Comparison of ENCODE assay signal across 26 cellular contexts in the genomic region with DNA sequence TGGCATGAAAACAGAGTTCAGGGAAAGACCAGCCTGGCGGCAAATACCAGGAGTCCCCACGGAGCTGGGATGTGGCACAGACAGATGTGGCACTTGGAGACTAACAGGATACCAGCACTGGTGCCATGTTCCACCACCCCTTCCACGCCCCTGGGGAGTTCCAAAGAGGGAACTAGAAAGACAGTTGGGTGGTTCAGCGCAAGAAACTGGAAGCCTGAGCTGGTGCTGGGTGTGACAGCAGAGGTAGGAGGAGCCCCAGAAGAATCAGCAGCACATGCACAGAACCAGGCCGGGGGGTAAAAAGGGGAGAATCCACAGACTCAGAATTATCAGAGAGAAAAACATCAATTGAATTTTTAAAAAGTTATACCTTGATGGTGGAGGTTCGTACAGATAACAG.
"Had no signal": no experiment of that assay in that cellular context is flagged by ENCODE, and none has a peak within 500 bp of the region (broad histone marks: within the 10 kb centered on the region; RNA-seq: fewer than 3 reads in every experiment).

No MANE protein-coding gene starts in this region.

- H3K27me3 ChIP-seq: body of pancreas, cardiac muscle cell, sigmoid colon, upper lobe of left lung had no signal

- H3K4me1 ChIP-seq: body of pancreas, upper lobe of left lung had no signal

- H3K27ac Mint-ChIP-seq: activated B cell treated with CpG ODN at 0.5 μM for 24 hours; activated CD4-positive, alpha-beta T cell treated with anti-CD3 and anti-CD28 coated beads for 36 hours; activated naive CD8-positive, alpha-beta T cell treated with anti-CD3 and anti-CD28 coated beads, Interleukin-2, amount 10 ng/mL, durations not matched to agents 7 days and 5 days; activated T-helper 2 cell treated with anti-CD3 and anti-CD28 coated beads, Interferon-gamma antibody, Interleukin-2, Interleukin-4, amounts not matched to agents 10 μg/mL and 5 μg/mL and 100 μg/mL, durations not matched to agents 14 hours and 24 hours and 36 hours; memory B cell; naive B cell had no signal

- H3K4me3 Mint-ChIP-seq: activated B cell treated with CpG ODN at 0.5 μM for 24 hours; activated CD4-positive, alpha-beta T cell treated with anti-CD3 and anti-CD28 coated beads for 36 hours; activated naive CD8-positive, alpha-beta T cell treated with anti-CD3 and anti-CD28 coated beads, Interleukin-2, amount 10 ng/mL, durations not matched to agents 7 days and 5 days; activated T-cell treated with anti-CD3 and anti-CD28 coated beads, Interleukin-2, amount 50 U/mL, for 4 hours; endodermal cell; memory B cell; naive B cell; neural crest cell had no signal

- H3K9me3 Mint-ChIP-seq: activated B cell treated with CpG ODN at 0.5 μM for 24 hours; activated naive CD8-positive, alpha-beta T cell treated with anti-CD3 and anti-CD28 coated beads, Interleukin-2, amount 10 ng/mL, durations not matched to agents 7 days and 5 days; activated T-cell treated with anti-CD3 and anti-CD28 coated beads, Interleukin-2, amount 50 U/mL, for 4 hours; activated T-helper 2 cell treated with anti-CD3 and anti-CD28 coated beads, Interferon-gamma antibody, Interleukin-2, Interleukin-4, amounts not matched to agents 10 μg/mL and 5 μg/mL and 100 μg/mL, durations not matched to agents 14 hours and 24 hours and 36 hours; endodermal cell; memory B cell; neural crest cell had no signal

- H3K4me1 Mint-ChIP-seq: activated B cell treated with CpG ODN at 0.5 μM for 24 hours; activated CD4-positive, alpha-beta T cell treated with anti-CD3 and anti-CD28 coated beads for 36 hours; activated naive CD8-positive, alpha-beta T cell treated with anti-CD3 and anti-CD28 coated beads, Interleukin-2, amount 10 ng/mL, durations not matched to agents 7 days and 5 days; memory B cell; naive B cell; neural crest cell had no signal

- H3K36me3 ChIP-seq: cardiac muscle cell, thoracic aorta, upper lobe of left lung had no signal

- H3K27ac ChIP-seq: body of pancreas, cardiac muscle cell, epithelial cell of prostate, sigmoid colon, thoracic aorta, upper lobe of left lung had no signal

- DNase-seq: activated B cell treated with CpG ODN at 0.5 μM for 24 hours; activated CD4-positive, alpha-beta T cell treated with anti-CD3 and anti-CD28 coated beads for 36 hours; activated CD4-positive, alpha-beta T cell treated with anti-CD3 and anti-CD28 coated beads, Interleukin-2, amount 50 U/mL, for 4 hours; activated CD8-positive, alpha-beta memory T cell treated with anti-CD3 and anti-CD28 coated beads, Interleukin-2, amount 50 U/mL, for 48 hours; activated naive CD4-positive, alpha-beta T cell; activated naive CD8-positive, alpha-beta T cell treated with anti-CD3 and anti-CD28 coated beads, Interleukin-2, amount 10 ng/mL, durations not matched to agents 7 days and 5 days; activated T-cell treated with anti-CD3 and anti-CD28 coated beads, Interleukin-2, amount 50 U/mL, for 4 hours; amniotic stem cell; body of pancreas; cortex of kidney; endodermal cell; left colon; mucosa of descending colon; naive B cell; retina; sigmoid colon; stimulated activated CD4-positive, alpha-beta T cell treated with anti-CD3 and anti-CD28 coated beads, Interleukin-4, amount 100 ng/mL, for 1 hour; stimulated activated naive CD4-positive, alpha-beta T cell; T1000; upper lobe of left lung had no signal

- H3K4me3 ChIP-seq: body of pancreas, cardiac muscle cell, mucosa of descending colon, sigmoid colon, thoracic aorta, upper lobe of left lung had no signal

- H3K36me3 Mint-ChIP-seq: activated naive CD8-positive, alpha-beta T cell treated with anti-CD3 and anti-CD28 coated beads, Interleukin-2, amount 10 ng/mL, durations not matched to agents 7 days and 5 days; naive B cell had no signal

- H3K9me3 ChIP-seq: body of pancreas, mucosa of descending colon, sigmoid colon, thoracic aorta, upper lobe of left lung had no signal

- ATAC-seq: activated CD4-positive, alpha-beta T cell treated with anti-CD3 and anti-CD28 coated beads for 36 hours; activated T-cell treated with anti-CD3 and anti-CD28 coated beads, Interleukin-2, amount 50 U/mL, for 4 hours; body of pancreas; left colon; mucosa of descending colon had no signal

- H3K27me3 Mint-ChIP-seq: activated B cell treated with CpG ODN at 0.5 μM for 24 hours; activated CD4-positive, alpha-beta T cell treated with anti-CD3 and anti-CD28 coated beads for 36 hours had no signal
